In the genomic region with DNA sequence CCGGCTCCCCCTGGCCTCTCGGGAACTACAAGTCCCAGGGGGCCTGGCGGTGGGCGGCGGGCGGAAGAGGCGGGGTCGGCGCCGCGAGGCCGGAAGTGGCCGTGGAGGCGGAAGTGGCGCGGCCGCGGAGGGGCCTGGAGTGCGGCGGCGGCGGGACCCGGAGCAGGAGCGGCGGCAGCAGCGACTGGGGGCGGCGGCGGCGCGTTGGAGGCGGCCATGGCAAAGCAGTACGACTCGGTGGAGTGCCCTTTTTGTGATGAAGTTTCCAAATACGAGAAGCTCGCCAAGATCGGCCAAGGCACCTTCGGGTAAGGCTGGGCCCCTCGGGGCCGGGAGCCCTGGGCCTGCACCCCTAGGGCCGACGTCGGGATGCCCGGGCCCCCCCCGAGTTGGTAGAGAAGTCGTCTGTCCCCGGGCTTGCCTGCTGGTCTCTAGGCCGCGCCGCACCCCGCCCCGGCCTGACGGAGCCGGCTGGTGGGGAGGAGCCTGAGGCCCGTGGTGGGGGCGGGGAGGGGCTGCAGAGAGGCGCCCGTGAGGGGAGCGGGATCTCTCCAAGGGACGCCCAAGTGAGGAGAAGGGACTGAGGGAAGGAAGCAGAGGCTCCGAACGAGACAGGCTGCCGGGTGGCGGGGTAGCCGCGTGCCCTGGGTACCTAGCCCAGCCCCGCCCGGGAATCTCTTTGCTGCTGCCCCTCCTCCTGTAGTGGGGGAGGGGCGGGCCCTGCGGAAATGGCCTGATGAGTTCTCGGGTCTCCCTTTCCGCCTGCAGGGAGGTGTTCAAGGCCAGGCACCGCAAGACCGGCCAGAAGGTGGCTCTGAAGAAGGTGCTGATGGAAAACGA, we compare ENCODE assay signal across 8 cellular contexts.
DNase-seq lines count a peak whose midpoint lies in the region; ATAC-seq lines count a peak whose summit lies in the region.

Gene CDK9 (plus strand): TSS at position 102 of the 840 bp plus-strand sequence. CDS start 115 bp downstream, at position 217.

- H3K79me2 ChIP-seq in ACC112 (ENCODE audit: control insufficient read depth, insufficient read depth, low read length, unreplicated experiment), result peaks cover 46% of the 10 kb centered on the region

- peak within 1 kb of the TSS; percentile 92 for H3K27ac ChIP-seq in ACC112 (ENCODE audit: low read depth, low read length)
- H3K27ac ChIP-seq in caudate nucleus (ENCODE audit: low read depth, low read length), result peak within 1 kb of the TSS; percentile 97

- no peaks in the 10 kb centered on the region for H3K27me3 ChIP-seq in ACC112 (ENCODE audit: insufficient read depth, low read length)

- H2AFZ ChIP-seq in ACC112 (ENCODE audit: low read length, unreplicated experiment), result peak within 1 kb of the TSS; percentile 79

- H3K36me3 ChIP-seq in ACC112 (ENCODE audit: insufficient read depth, low read length), result peaks cover 26% of the 10 kb centered on the region

- peak within 1 kb of the TSS; percentile 93 for H3K4me3 ChIP-seq in ACC112 (ENCODE audit: low read depth, low read length)

- ATAC-seq in GM18870 (IDR thresholded peaks at IDR 0.05; ENCODE audit: unreplicated experiment) (peak; percentile 31), HG03108 (IDR thresholded peaks at IDR 0.05; ENCODE audit: unreplicated experiment) (peak; percentile 54)

- peak; percentile 81 for DNase-seq in NCI-H226
- DNase-seq in activated CD4-positive, CD25-positive, alpha-beta regulatory T cell (lab: John Stamatoyannopoulos, UW), result peak; percentile 84 to 89 (median 85)
- DNase-seq in caudate nucleus (lab: John Stamatoyannopoulos, UW), result peak in 59 of 61 donors; percentile 29 to 92 (median 83)
- peak; percentile 95 for DNase-seq in islet precursor cell
- peak; percentile 87 to 90 (median 89) for DNase-seq in stimulated activated CD4-positive, alpha-beta T cell treated with anti-CD3 and anti-CD28 coated beads, Interleukin-12 subunit alpha, Interleukin-12 subunit beta, amount 100 ng/mL, for 48 hours (ENCODE audit: low read depth in 2 of 3, low spot score in 1 of 3)

- peaks cover 17% of the 10 kb centered on the region for H3K4me1 ChIP-seq in ACC112 (ENCODE audit: control insufficient read depth, insufficient read depth, low read length, unreplicated experiment)

Comparison
In these comparisons a context has a peak if more than half of its experiments do, and no peak if none do; other contexts are left out.
1. Peak in every context shown above with its lines: DNase-seq, ATAC-seq, H3K4me3 ChIP-seq and H3K27ac ChIP-seq.